In genomic region chr22:26592368-26593015, GRCh38 we compare ENCODE assay signal across 9 cellular contexts. TPM values are rescaled to one million over a fixed set of nuclear protein-coding genes. Genes with fewer than 3 reads are reported as not detected.
DNase-seq lines count a peak whose midpoint lies in the region; ATAC-seq, FAIRE-seq and TF ChIP-seq lines count a peak whose summit lies in the region.
"Had no signal": no experiment of that assay in that cellular context is flagged by ENCODE, and none has a peak within 500 bp of the region (broad histone marks: within the 10 kb centered on the region; RNA-seq: fewer than 3 reads in every experiment).

No MANE protein-coding gene starts in this region.

- peak; percentile 43 for ATAC-seq in GM18858 (IDR thresholded peaks at IDR 0.05; ENCODE audit: unreplicated experiment)
- peak; percentile 51 for ATAC-seq in HG02840 (IDR thresholded peaks at IDR 0.05; ENCODE audit: low FRiP score, unreplicated experiment)

- no peaks in the 10 kb centered on the region for H3K9me3 ChIP-seq in kidney (ENCODE audit: control insufficient read depth in 1 of 2, low read length in 2 of 2)

- H3K4me3 Mint-ChIP-seq in T-helper 1 cell treated with Interleukin-12 subunit alpha and Interleukin-12 subunit beta and Interleukin-4 antibody, amounts not matched to agents 30 μg/mL and 1 μg/mL, for 36 hours, result peak overlapping the region; percentile 68

- TF ChIP-seq CTCF in kidney (IDR thresholded peaks at IDR 0.05; ENCODE audit: borderline replicate concordance, extremely low read depth, insufficient read depth) (no peak), D721Med (IDR thresholded peaks at IDR 0.05; ENCODE audit: insufficient read depth, missing control alignments) (no peak)

- H3K4me1 ChIP-seq in kidney (ENCODE audit: control insufficient read depth in 1 of 2, insufficient read depth in 1 of 2, low read depth in 1 of 2, low read length in 2 of 2), result peaks cover 5 to 6% of the 10 kb centered on the region in 2 donors

- H3K36me3 ChIP-seq in kidney (ENCODE audit: control insufficient read depth in 1 of 2, insufficient read depth in 2 of 2, low read length in 2 of 2), result no peaks in the 10 kb centered on the region

- H3K9me3 Mint-ChIP-seq in T-helper 1 cell treated with Interleukin-12 subunit alpha and Interleukin-12 subunit beta and Interleukin-4 antibody, amounts not matched to agents 30 μg/mL and 1 μg/mL, for 36 hours, result no peaks in the 10 kb centered on the region

- no peak overlapping the region for H3K4me3 ChIP-seq in kidney (ENCODE audit: low read length in 2 of 2)

- intact Hi-C loops in kidney (cut with DNase I), result no loop called here

- peaks cover 50% of the 10 kb centered on the region for H3K4me1 Mint-ChIP-seq in T-helper 1 cell treated with Interleukin-12 subunit alpha and Interleukin-12 subunit beta and Interleukin-4 antibody, amounts not matched to agents 30 μg/mL and 1 μg/mL, for 36 hours (ENCODE audit: low read depth)

- H3K27me3 Mint-ChIP-seq in T-helper 1 cell treated with Interleukin-12 subunit alpha and Interleukin-12 subunit beta and Interleukin-4 antibody, amounts not matched to agents 30 μg/mL and 1 μg/mL, for 36 hours (ENCODE audit: low read depth), result peaks cover 8% of the 10 kb centered on the region

- FAIRE-seq in kidney (lab: Jason Lieb, UNC), result no peak
- no peak for FAIRE-seq in D721Med (lab: Jason Lieb, UNC)
- FAIRE-seq: endometrium had no signal

- H3K27ac ChIP-seq in kidney (ENCODE audit: low read depth in 2 of 2, low read length in 2 of 2), result no peak overlapping the region

- no peak overlapping the region for H3K9ac ChIP-seq in kidney (ENCODE audit: low read length in 2 of 2)

- DNase-seq in medulla oblongata (ENCODE audit: extremely low spot score) (peak; percentile 45), HUDEP-2 (lab: John Stamatoyannopoulos, UW; ENCODE audit: unreplicated experiment in 76 of 76) (no peak), NCI-H1105 (lab: John Stamatoyannopoulos, UW) (no peak), kidney (no peak), D721Med (ENCODE audit: insufficient read length, low spot score) (no peak)

- peaks cover 11% of the 10 kb centered on the region for H3K36me3 Mint-ChIP-seq in T-helper 1 cell treated with Interleukin-12 subunit alpha and Interleukin-12 subunit beta and Interleukin-4 antibody, amounts not matched to agents 30 μg/mL and 1 μg/mL, for 36 hours (ENCODE audit: low read depth)

- peak overlapping the region; percentile 84 for H3K27ac Mint-ChIP-seq in T-helper 1 cell treated with Interleukin-12 subunit alpha and Interleukin-12 subunit beta and Interleukin-4 antibody, amounts not matched to agents 30 μg/mL and 1 μg/mL, for 36 hours

RNA-seq across cellular contexts. Expression of gene TPST2, which starts 2.6 kb away (rescaled TPM):
- total RNA-seq in kidney, result 40.3 TPM
- polyA plus RNA-seq in kidney (ENCODE audit: insufficient read depth, low read depth, low replicate concordance), result 48.7 TPM

RNA-seq across cellular contexts. Expression of gene CRYBB1, which starts 25.3 kb away (rescaled TPM):
- 1.7 TPM for total RNA-seq in kidney
- 0.54 TPM for polyA plus RNA-seq in kidney (ENCODE audit: insufficient read depth, low read depth, low replicate concordance)

RNA-seq across cellular contexts. Expression of gene CRYBA4, which starts 29.3 kb away (rescaled TPM):
- 0.41 TPM for total RNA-seq in kidney
- polyA plus RNA-seq in kidney (ENCODE audit: insufficient read depth, low read depth, low replicate concordance), result not detected
